Comparison of ENCODE assay signal across 15 cellular contexts in genomic region chr7:149776305-149776704, GRCh38. TPM values are rescaled to one million over a fixed set of nuclear protein-coding genes. Genes with fewer than 3 reads are reported as not detected.
A peak's percentile ranks its signal among the peaks of the same experiment; 100 is the strongest.
DNase-seq lines count a peak whose midpoint lies in the region; ATAC-seq, FAIRE-seq and TF ChIP-seq lines count a peak whose summit lies in the region.
"Had no signal": no experiment of that assay in that cellular context is flagged by ENCODE, and none has a peak within 500 bp of the region (broad histone marks: within the 10 kb centered on the region; RNA-seq: fewer than 3 reads in every experiment).

No MANE protein-coding gene starts in this region.

- no peaks in the 10 kb centered on the region for H3K36me3 Mint-ChIP-seq in Caco-2 (ENCODE audit: insufficient read depth, unreplicated experiment)
- H3K36me3 Mint-ChIP-seq: activated naive CD4-positive, alpha-beta T cell treated with anti-CD3 and anti-CD28 coated beads, Interleukin-2, amount 50 U/mL, for 24 hours had no signal

- DNase-seq in H54 (ENCODE audit: insufficient read length, low spot score) (peak; percentile 49), UCSD-AML1 (lab: John Stamatoyannopoulos, UW; ENCODE audit: unreplicated experiment) (peak; percentile 66), heart right ventricle (peak; percentile 82 to 85), sciatic nerve (ENCODE audit: low spot score) (no peak), GM19240 (ENCODE audit: insufficient read length, low spot score) (no peak), cerebellar cortex (ENCODE audit: low spot score) (no peak), Caco-2 (no peak)
- DNase-seq: DND-41, endodermal cell, NCI-H1048 had no signal

- H3K36me3 ChIP-seq in heart right ventricle (no peaks in the 10 kb centered on the region), Caco-2 (ENCODE audit: control insufficient read depth, insufficient read depth, low read length) (no peaks in the 10 kb centered on the region)
- H3K36me3 ChIP-seq: uterus had no signal

- peak overlapping the region; percentile 53 to 85 (median 77) for H3K27ac ChIP-seq in heart right ventricle

- H3K9me3 ChIP-seq in heart right ventricle, result no peaks in the 10 kb centered on the region
- H3K9me3 ChIP-seq in Caco-2, result no peaks in the 10 kb centered on the region
- H3K9me3 ChIP-seq: uterus had no signal

- no peaks in the 10 kb centered on the region for H3K9me3 Mint-ChIP-seq in Caco-2 (ENCODE audit: unreplicated experiment)
- H3K9me3 Mint-ChIP-seq: activated naive CD4-positive, alpha-beta T cell treated with anti-CD3 and anti-CD28 coated beads, Interleukin-2, amount 50 U/mL, for 24 hours; endodermal cell; GM23338 had no signal

- ATAC-seq in heart right ventricle, result peak; percentile 18 to 79 (median 64)
- ATAC-seq in sciatic nerve, result peak; percentile 4
- no peak for ATAC-seq in HG03354 (IDR thresholded peaks at IDR 0.05; ENCODE audit: poor library complexity, severe bottlenecking, unreplicated experiment)
- ATAC-seq: activated CD4-positive, CD25-positive, alpha-beta regulatory T cell treated with anti-CD3 and anti-CD28 coated beads, Interleukin-2, amount 50 U/mL, for 24 hours; GM23338 had no signal

- H3K27me3 Mint-ChIP-seq in Caco-2 (ENCODE audit: insufficient read depth, unreplicated experiment), result peaks cover 15% of the 10 kb centered on the region
- H3K27me3 Mint-ChIP-seq: activated naive CD4-positive, alpha-beta T cell treated with anti-CD3 and anti-CD28 coated beads, Interleukin-2, amount 50 U/mL, for 24 hours had no signal

- no peak for FAIRE-seq in H54 (lab: Jason Lieb, UNC)

- H3K4me3 Mint-ChIP-seq in Caco-2 (ENCODE audit: unreplicated experiment), result no peak overlapping the region
- H3K4me3 Mint-ChIP-seq: activated naive CD4-positive, alpha-beta T cell treated with anti-CD3 and anti-CD28 coated beads, Interleukin-2, amount 50 U/mL, for 24 hours; endodermal cell; GM23338 had no signal

- no TSS peak for BruUV-seq in Caco-2 (replicated peaks; lab: Mats Ljungman, UMichigan)

- no peaks in the 10 kb centered on the region for H3K27me3 ChIP-seq in heart right ventricle
- no peaks in the 10 kb centered on the region for H3K27me3 ChIP-seq in Caco-2 (replicated peaks; ENCODE audit: control insufficient read depth, insufficient read depth, low read length)
- H3K27me3 ChIP-seq: uterus had no signal

- POLR2A ChIA-PET in Caco-2 (lab: Charles Lee), result no interaction called here

- TF ChIP-seq CTCF in heart right ventricle (IDR thresholded peaks at IDR 0.05), result no peak
- TF ChIP-seq CTCF in Caco-2 (IDR thresholded peaks at IDR 0.05; ENCODE audit: insufficient read depth in 1 of 2, low read depth in 1 of 2, low read length in 1 of 2, severe bottlenecking in 1 of 2, unreplicated experiment in 1 of 2), result no peak

- H3K4me3 ChIP-seq in heart right ventricle (peak overlapping the region in 9 of 10 donors; percentile 15 to 65 (median 44)), Caco-2 (ENCODE audit: low read depth, low read length) (no peak overlapping the region)
- H3K4me3 ChIP-seq: GM23338, uterus had no signal

- H3K4me1 ChIP-seq in heart right ventricle, result peaks cover 0 to 41% (median 36%) of the 10 kb centered on the region in 9 donors
- no peaks in the 10 kb centered on the region for H3K4me1 ChIP-seq in Caco-2
- H3K4me1 ChIP-seq: uterus had no signal

- WGBS in heart right ventricle, 2 donors, result 9 to 15% methylated on average over 15 of the region's 15 CpGs

- intact Hi-C loops in heart right ventricle (cut with DNase I) (no loop called here), sciatic nerve (cut with DNase I) (no loop called here), Caco-2 (cut with micrococcal nuclease; ENCODE audit: unreplicated experiment) (no loop called here)

- CTCF ChIA-PET in Caco-2 (lab: Charles Lee), result no interaction called here

- H3K27ac Mint-ChIP-seq in Caco-2 (ENCODE audit: unreplicated experiment), result no peak overlapping the region
- H3K27ac Mint-ChIP-seq: activated naive CD4-positive, alpha-beta T cell treated with anti-CD3 and anti-CD28 coated beads, Interleukin-2, amount 50 U/mL, for 24 hours; endodermal cell; GM23338 had no signal

- TF ChIP-seq POLR2A in H54 (IDR thresholded peaks at IDR 0.05; ENCODE audit: low read depth, low read length), result no peak

- no peaks in the 10 kb centered on the region for H3K4me1 Mint-ChIP-seq in Caco-2 (ENCODE audit: low read depth, unreplicated experiment)

RNA-seq across cellular contexts. Expression of gene ZNF467, which starts 2.9 kb away (rescaled TPM):
- total RNA-seq in heart right ventricle (1 to 10 TPM; 2.2 to 7.3 (median 4.6) TPM), sciatic nerve (10.1 TPM), Caco-2 (2022) (1.1 and 1.7 TPM in 2 replicates)
- polyA plus RNA-seq in heart right ventricle, result 10 to 100 TPM in 1 of 2 donors, 1 to 10 TPM in 1; 5.7 to 10.5 TPM

Comparison
In these comparisons a context has a peak if more than half of its experiments do, and no peak if none do; other contexts are left out.
1. DNase-seq: peak in H54 (single experiment), UCSD-AML1 (single experiment) and heart right ventricle (2 of 2); none in sciatic nerve (single experiment), GM19240 (single experiment), cerebellar cortex (single experiment) and Caco-2 (0 of 2).